Comparison of ENCODE assay signal across 9 cellular contexts in the genomic region with DNA sequence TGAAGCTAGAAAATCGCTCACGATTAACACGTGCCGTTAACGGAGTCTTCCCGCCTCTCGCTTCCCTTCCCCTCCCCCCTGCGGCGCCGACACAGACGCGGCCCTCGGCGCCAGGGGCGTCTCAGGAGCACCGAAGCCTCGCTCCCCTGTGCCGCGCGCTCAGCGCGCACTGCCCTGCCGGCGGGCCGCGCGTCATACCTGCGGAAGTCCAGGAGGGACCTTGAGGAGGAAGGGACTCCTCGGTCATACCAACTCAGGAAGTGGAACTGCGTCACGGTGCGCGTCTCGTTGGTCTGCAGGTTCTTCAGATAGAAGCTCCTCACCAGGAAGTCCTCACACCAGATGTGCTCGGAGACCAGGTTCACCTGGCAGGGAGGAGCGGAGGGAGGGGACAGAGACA.
DNase-seq lines count a peak whose midpoint lies in the region; ATAC-seq and TF ChIP-seq lines count a peak whose summit lies in the region.
"Had no signal": no experiment of that assay in that cellular context is flagged by ENCODE, and none has a peak within 500 bp of the region (broad histone marks: within the 10 kb centered on the region; RNA-seq: fewer than 3 reads in every experiment).

No MANE protein-coding gene starts in this region.

- no peaks in the 10 kb centered on the region for H3K27me3 ChIP-seq in CD4-positive, CD25-positive, alpha-beta regulatory T cell (ENCODE audit: control insufficient read depth, insufficient read depth, low read length)
- no peaks in the 10 kb centered on the region for H3K27me3 ChIP-seq in BE2C

- H3K4me1 Mint-ChIP-seq in CD4-positive, CD25-positive, alpha-beta regulatory T cell, result peaks cover 8 to 31% (median 21%) of the 10 kb centered on the region in 4 donors

- no peaks in the 10 kb centered on the region for H3K9me3 Mint-ChIP-seq in CD4-positive, CD25-positive, alpha-beta regulatory T cell

- peak overlapping the region; percentile 85 to 92 (median 91) for H3K4me3 Mint-ChIP-seq in CD4-positive, CD25-positive, alpha-beta regulatory T cell

- H3K4me3 ChIP-seq in CD4-positive, CD25-positive, alpha-beta regulatory T cell (ENCODE audit: low read depth, low read length), result peak overlapping the region; percentile 71
- no peak overlapping the region for H3K4me3 ChIP-seq in BE2C (ENCODE audit: low read depth, low read length)

- H3K36me3 ChIP-seq in CD4-positive, CD25-positive, alpha-beta regulatory T cell (ENCODE audit: control insufficient read depth, insufficient read depth, low read length), result no peaks in the 10 kb centered on the region
- no peaks in the 10 kb centered on the region for H3K36me3 ChIP-seq in BE2C
- H3K36me3 ChIP-seq: heart right ventricle had no signal

- DNase-seq in CD4-positive, CD25-positive, alpha-beta regulatory T cell, result peak; percentile 53 to 85 (median 75)
- DNase-seq in activated CD4-positive, alpha-beta T cell treated with anti-CD3 and anti-CD28 coated beads for 24 hours (ENCODE audit: low read depth in 2 of 2), result peak; percentile 18 to 42
- peak; percentile 15 for DNase-seq in activated naive CD8-positive, alpha-beta T cell treated with anti-CD3 and anti-CD28 coated beads, Interleukin-2, amount 50 U/mL, for 16 hours (ENCODE audit: low read depth, low spot score)
- DNase-seq in stimulated activated CD4-positive, alpha-beta T cell treated with anti-CD3 and anti-CD28 coated beads, Interleukin-1b, Interleukin-23, amount 100 ng/mL, for 24 hours (ENCODE audit: low read depth in 4 of 4, low spot score in 1 of 4), result peak; percentile 7 to 44 (median 20)
- DNase-seq in HCEC 1CT (no peak), NCI-H345 treated with DMSO at 0.1 percent for 48 hours (lab: John Stamatoyannopoulos, UW; ENCODE audit: unreplicated experiment) (no peak), BE2C (no peak)
- DNase-seq: heart right ventricle had no signal

- no peaks in the 10 kb centered on the region for H3K9me3 ChIP-seq in CD4-positive, CD25-positive, alpha-beta regulatory T cell (ENCODE audit: control insufficient read depth in 2 of 2, low read length in 2 of 2)
- no peaks in the 10 kb centered on the region; the same call in 1 of the 2 replicates for H3K9me3 ChIP-seq in BE2C
- H3K9me3 ChIP-seq: heart right ventricle had no signal

- H3K27me3 Mint-ChIP-seq in CD4-positive, CD25-positive, alpha-beta regulatory T cell, result peaks cover 5% of the 10 kb centered on the region

- peaks cover 9% of the 10 kb centered on the region for H3K4me1 ChIP-seq in CD4-positive, CD25-positive, alpha-beta regulatory T cell (ENCODE audit: control insufficient read depth, insufficient read depth, low read length, poor library complexity, severe bottlenecking)
- no peaks in the 10 kb centered on the region for H3K4me1 ChIP-seq in BE2C
- H3K4me1 ChIP-seq: heart right ventricle had no signal

- peak overlapping the region; percentile 95 to 98 (median 97) for H3K27ac Mint-ChIP-seq in CD4-positive, CD25-positive, alpha-beta regulatory T cell

- ATAC-seq in CD4-positive, CD25-positive, alpha-beta regulatory T cell (ENCODE audit: low read depth in 2 of 2), result peak; percentile 88 to 91
- ATAC-seq in GM21390 (IDR thresholded peaks at IDR 0.05; ENCODE audit: unreplicated experiment), result no peak

- peak overlapping the region; percentile 68 for H3K27ac ChIP-seq in CD4-positive, CD25-positive, alpha-beta regulatory T cell (ENCODE audit: insufficient read depth, low read length, poor library complexity, severe bottlenecking)
- H3K27ac ChIP-seq: heart right ventricle had no signal

- no peak for TF ChIP-seq CTCF in BE2C (IDR thresholded peaks at IDR 0.05; ENCODE audit: low read depth, low read length)

- no peaks in the 10 kb centered on the region for H3K36me3 Mint-ChIP-seq in CD4-positive, CD25-positive, alpha-beta regulatory T cell

Comparison
In these comparisons a context has a peak if more than half of its experiments do, and no peak if none do; other contexts are left out.
1. DNase-seq: peak in CD4-positive, CD25-positive, alpha-beta regulatory T cell (3 of 3), activated CD4-positive, alpha-beta T cell treated with anti-CD3 and anti-CD28 coated beads for 24 hours (2 of 2), activated naive CD8-positive, alpha-beta T cell treated with anti-CD3 and anti-CD28 coated beads, Interleukin-2, amount 50 U/mL, for 16 hours (single experiment) and stimulated activated CD4-positive, alpha-beta T cell treated with anti-CD3 and anti-CD28 coated beads, Interleukin-1b, Interleukin-23, amount 100 ng/mL, for 24 hours (4 of 4); none in HCEC 1CT (single experiment), NCI-H345 treated with DMSO at 0.1 percent for 48 hours (single experiment) and BE2C (single experiment).